ENCODE assay signal across 24 cellular contexts in the genomic region with DNA sequence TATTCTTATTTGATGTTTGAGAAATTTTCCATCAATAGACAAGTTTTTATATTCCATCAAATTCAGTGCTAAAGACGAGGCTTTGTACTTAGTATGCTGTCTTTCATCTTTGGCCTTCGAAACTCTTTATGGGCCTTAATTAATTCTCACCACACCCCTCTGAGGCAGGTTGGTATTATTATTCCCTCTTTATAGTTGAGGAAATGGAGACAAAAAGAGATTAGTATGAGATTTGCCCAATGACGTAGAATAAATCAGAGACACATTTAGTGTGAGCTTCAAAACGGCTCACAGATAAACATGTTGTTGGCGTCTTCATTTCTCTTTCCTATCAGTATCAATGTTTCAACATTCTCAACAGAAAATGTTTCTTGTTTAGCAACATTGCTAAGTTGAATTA. TPM values are rescaled to one million over a fixed set of nuclear protein-coding genes. Genes with fewer than 3 reads are reported as not detected.
"Had no signal": no experiment of that assay in that cellular context is flagged by ENCODE, and none has a peak within 500 bp of the region (broad histone marks: within the 10 kb centered on the region; RNA-seq: fewer than 3 reads in every experiment).

No MANE protein-coding gene starts in this region.

- H3K36me3 Mint-ChIP-seq: activated naive CD8-positive, alpha-beta T cell treated with anti-CD3 and anti-CD28 coated beads for 36 hours; brain; naive thymus-derived CD4-positive, alpha-beta T cell had no signal

- H3K27me3 ChIP-seq: adrenal gland, ascending aorta, esophagus muscularis mucosa, testis, transverse colon had no signal

- ATAC-seq: naive thymus-derived CD4-positive, alpha-beta T cell; right cardiac atrium; stimulated activated naive CD8-positive, alpha-beta T cell treated with anti-CD3 and anti-CD28 coated beads, Interleukin-15, Interleukin-2, amounts not matched to agents 100 U/mL and 50 U/mL, for 24 hours had no signal

- H3K27ac ChIP-seq: adrenal gland, ascending aorta, esophagus muscularis mucosa, left ventricle myocardium inferior, testis, transverse colon had no signal

- DNase-seq: activated CD4-positive, alpha-beta T cell treated with anti-CD3 and anti-CD28 coated beads for 4 hours; activated CD4-positive, alpha-beta T cell treated with anti-CD3 and anti-CD28 coated beads, Interleukin-2, amount 50 U/mL, for 4 hours; activated effector memory CD4-positive, alpha-beta T cell treated with anti-CD3 and anti-CD28 coated beads, Interleukin-2, amount 50 U/mL, for 16 hours; activated naive CD4-positive, alpha-beta T cell treated with anti-CD3 and anti-CD28 coated beads for 36 hours; activated naive CD8-positive, alpha-beta T cell treated with anti-CD3 and anti-CD28 coated beads for 36 hours; adrenal gland; cortex of kidney; left ventricle myocardium inferior; naive thymus-derived CD4-positive, alpha-beta T cell; posterior cingulate gyrus; right cardiac atrium; stimulated activated CD4-positive, alpha-beta T cell treated with anti-CD3 and anti-CD28 coated beads, Interleukin-4, amount 100 ng/mL, for 1 hour; stimulated activated naive CD8-positive, alpha-beta T cell treated with anti-CD3 and anti-CD28 coated beads, Interleukin-15, Interleukin-2, amounts not matched to agents 100 U/mL and 50 U/mL, for 24 hours; T-helper 1 cell; T-helper 9 cell; testis; transverse colon had no signal

- H3K9me3 ChIP-seq: adrenal gland, ascending aorta, esophagus muscularis mucosa, left ventricle myocardium inferior, testis, transverse colon had no signal

- H3K4me3 ChIP-seq: adrenal gland, ascending aorta, esophagus muscularis mucosa, left ventricle myocardium inferior, testis, transverse colon had no signal

- H3K4me1 ChIP-seq: esophagus muscularis mucosa, left ventricle myocardium inferior had no signal

- H3K4me3 Mint-ChIP-seq: activated naive CD4-positive, alpha-beta T cell treated with anti-CD3 and anti-CD28 coated beads for 36 hours; activated naive CD8-positive, alpha-beta T cell treated with anti-CD3 and anti-CD28 coated beads for 36 hours; brain; naive thymus-derived CD4-positive, alpha-beta T cell had no signal

- H3K36me3 ChIP-seq: adrenal gland, ascending aorta, esophagus muscularis mucosa, left ventricle myocardium inferior, transverse colon had no signal

- H3K27me3 Mint-ChIP-seq: activated naive CD8-positive, alpha-beta T cell treated with anti-CD3 and anti-CD28 coated beads for 36 hours; brain had no signal

- FAIRE-seq: endothelial cell of umbilical vein, frontal cortex, TTC549, urothelium cell line had no signal

- H3K27ac Mint-ChIP-seq: activated naive CD4-positive, alpha-beta T cell treated with anti-CD3 and anti-CD28 coated beads for 36 hours; activated naive CD8-positive, alpha-beta T cell treated with anti-CD3 and anti-CD28 coated beads for 36 hours; brain; naive thymus-derived CD4-positive, alpha-beta T cell had no signal

RNA-seq across cellular contexts. Expression of gene PTPN13, which starts 35.9 kb away (rescaled TPM):
- polyA plus RNA-seq: naive thymus-derived CD4-positive, alpha-beta T cell had no signal
